8 cellular contexts compared by ENCODE assay signal in the genomic region with DNA sequence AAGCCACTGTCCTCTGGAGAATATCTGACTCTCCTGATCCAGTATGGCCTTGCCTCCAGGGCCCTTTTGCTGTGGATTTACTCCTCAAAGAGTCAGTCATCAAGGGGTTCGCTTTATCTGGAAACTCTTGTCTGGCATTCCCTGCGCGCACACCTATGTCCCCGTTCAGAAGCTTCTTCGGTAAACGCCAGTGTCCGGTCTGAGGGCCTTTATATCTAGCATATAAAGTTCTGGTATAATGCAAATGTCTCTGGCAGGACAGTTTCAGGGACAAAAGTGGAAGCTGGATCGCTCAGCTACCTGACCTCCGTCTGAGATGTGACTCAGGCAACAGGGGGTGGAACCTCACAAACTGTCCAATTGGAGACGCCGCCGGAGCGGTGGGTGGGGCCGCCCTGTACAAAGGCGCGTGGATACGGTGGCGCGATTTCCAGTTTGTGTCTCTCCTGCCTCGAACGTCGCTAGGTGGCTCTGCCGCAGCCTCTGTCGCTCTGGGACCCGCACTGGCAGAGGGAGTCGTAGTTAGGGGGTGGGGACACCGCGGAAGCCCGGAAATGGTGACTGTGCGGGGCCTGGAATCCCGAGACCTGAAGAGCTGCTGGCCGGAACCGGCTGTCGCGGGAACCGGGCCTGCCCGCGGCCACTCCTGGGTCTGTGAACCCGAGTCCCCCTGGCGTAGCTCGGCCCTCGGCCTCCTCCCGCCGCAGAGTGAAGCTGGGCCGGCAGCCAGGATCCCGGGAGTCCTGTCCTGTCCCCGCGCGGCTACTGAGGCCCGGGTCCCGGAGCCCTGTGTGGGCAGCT. TPM values are rescaled to one million over a fixed set of nuclear protein-coding genes. Genes with fewer than 3 reads are reported as not detected.
A peak's percentile ranks its signal among the peaks of the same experiment; 100 is the strongest.
DNase-seq lines count a peak whose midpoint lies in the region; ATAC-seq and TF ChIP-seq lines count a peak whose summit lies in the region.

No MANE protein-coding gene starts in this region.

- 4 to 7% methylated on average over 47 to 50 of the region's 51 CpGs for WGBS in GM23248 (ENCODE audit: low coverage in 1 of 2, low lambda C conversion rate in 2 of 2, missing lambda C conversion rate in 2 of 2), 2 experiments
- under 1% methylated on average over 51 of the region's 51 CpGs for WGBS in right cardiac atrium
- 1% methylated on average over 40 of the region's 51 CpGs for WGBS in prostate gland

- H2AFZ ChIP-seq in GM23248: peak overlapping the region; percentile 89

- H3K27me3 Mint-ChIP-seq in T-helper 1 cell treated with Interleukin-12 subunit alpha and Interleukin-12 subunit beta and Interleukin-4 antibody, amounts not matched to agents 30 μg/mL and 1 μg/mL, for 36 hours (ENCODE audit: low read depth): no peaks in the 10 kb centered on the region

- H3K36me3 ChIP-seq in GM23248 (ENCODE audit: low read depth) (no peaks in the 10 kb centered on the region), prostate gland (no peaks in the 10 kb centered on the region)

- peak overlapping the region; percentile 81 for H3K9ac ChIP-seq in GM23248

- H3K9me3 ChIP-seq in GM23248 (ENCODE audit: low read depth) (no peaks in the 10 kb centered on the region), right cardiac atrium (ENCODE audit: control insufficient read depth, low read length) (no peaks in the 10 kb centered on the region), prostate gland (no peaks in the 10 kb centered on the region)

- in situ Hi-C loops in GM23248 (cut with MboI): no loop called here

- H3K9me3 Mint-ChIP-seq in T-helper 1 cell treated with Interleukin-12 subunit alpha and Interleukin-12 subunit beta and Interleukin-4 antibody, amounts not matched to agents 30 μg/mL and 1 μg/mL, for 36 hours: peaks cover 28% of the 10 kb centered on the region

- no peaks in the 10 kb centered on the region for H4K20me1 ChIP-seq in GM23248 (ENCODE audit: insufficient read depth)

- H3K9me2 ChIP-seq in GM23248 (ENCODE audit: insufficient read depth): no peaks in the 10 kb centered on the region

- DNase-seq in DMS 273 treated with DMSO at 0.1 percent for 48 hours (lab: John Stamatoyannopoulos, UW) (peak; percentile 80), GM23248 (peak; percentile 94), NCI-H1105 (lab: John Stamatoyannopoulos, UW) (peak; percentile 97), anterior cingulate cortex (lab: John Stamatoyannopoulos, UW) (peak; percentile 57 to 98 (median 92)), right cardiac atrium (peak; percentile 95 to 98 (median 97)), prostate gland (ENCODE audit: low spot score) (peak; percentile 97), ureter (ENCODE audit: low spot score) (peak; percentile 96)

- TF ChIP-seq POLR2A in prostate gland (IDR thresholded peaks at IDR 0.05): peak; percentile 83

- ATAC-seq in right cardiac atrium: peak; percentile 100

- H3K4me3 ChIP-seq in GM23248 (peak overlapping the region; percentile 75), right cardiac atrium (ENCODE audit: low read length) (peak overlapping the region; percentile 58), prostate gland (peak overlapping the region; percentile 49 to 74)

- H3K79me2 ChIP-seq in GM23248 (ENCODE audit: insufficient read depth): no peaks in the 10 kb centered on the region

- peaks cover 6% of the 10 kb centered on the region for H3K4me1 Mint-ChIP-seq in T-helper 1 cell treated with Interleukin-12 subunit alpha and Interleukin-12 subunit beta and Interleukin-4 antibody, amounts not matched to agents 30 μg/mL and 1 μg/mL, for 36 hours (ENCODE audit: low read depth)

- intact Hi-C loops in right cardiac atrium (cut with DNase I) (no loop called here), prostate gland (cut with DNase I) (loop anchor here (1.0 kb wide), 1 partner anchor 11 kb away; a partner anchor contains a TSS)

- peak overlapping the region; percentile 71 for H3K27ac Mint-ChIP-seq in T-helper 1 cell treated with Interleukin-12 subunit alpha and Interleukin-12 subunit beta and Interleukin-4 antibody, amounts not matched to agents 30 μg/mL and 1 μg/mL, for 36 hours

- no peaks in the 10 kb centered on the region for H3K36me3 Mint-ChIP-seq in T-helper 1 cell treated with Interleukin-12 subunit alpha and Interleukin-12 subunit beta and Interleukin-4 antibody, amounts not matched to agents 30 μg/mL and 1 μg/mL, for 36 hours (ENCODE audit: low read depth)

- no peaks in the 10 kb centered on the region for H3K4me1 ChIP-seq in GM23248 (ENCODE audit: insufficient read depth)
- no peaks in the 10 kb centered on the region for H3K4me1 ChIP-seq in right cardiac atrium (ENCODE audit: control insufficient read depth, insufficient read depth, low read length)
- H3K4me1 ChIP-seq in prostate gland (replicated peaks): no peaks in the 10 kb centered on the region

- no peaks in the 10 kb centered on the region for H3F3A ChIP-seq in GM23248 (ENCODE audit: insufficient read depth)

- H3K27ac ChIP-seq in GM23248 (0 out of 2 replicates have a peak overlapping the region, but pooled peaks have one; percentile 0), right cardiac atrium (ENCODE audit: low read length) (peak overlapping the region; percentile 91), prostate gland (peak overlapping the region; percentile 88 to 93)

- peak in 3 of 4 experiments; percentile 53 to 60 (median 55) for TF ChIP-seq CTCF in prostate gland (IDR thresholded peaks at IDR 0.05)

- H3K4me3 Mint-ChIP-seq in T-helper 1 cell treated with Interleukin-12 subunit alpha and Interleukin-12 subunit beta and Interleukin-4 antibody, amounts not matched to agents 30 μg/mL and 1 μg/mL, for 36 hours: peak overlapping the region; percentile 76

- H3K27me3 ChIP-seq in GM23248 (replicated peaks; ENCODE audit: insufficient read depth) (no peaks in the 10 kb centered on the region), right cardiac atrium (ENCODE audit: control insufficient read depth, insufficient read depth) (no peaks in the 10 kb centered on the region), prostate gland (replicated peaks; ENCODE audit: insufficient read depth) (no peaks in the 10 kb centered on the region)

- peak overlapping the region; percentile 84 for H3K4me2 ChIP-seq in GM23248 (ENCODE audit: unreplicated experiment)

RNA-seq across cellular contexts. Expression of a gene that starts 10.6 kb away (rescaled TPM):
- 2.7 and 4.2 TPM in 2 replicates for total RNA-seq in GM23248 (2014; rRNA removed; shearing (Covaris generic))
- polyA plus RNA-seq in GM23248 (2016; fragmentation: Nextera tagmentation; extraction: Ambion mirVana) (1.1 and 1.6 TPM in 2 replicates), right cardiac atrium (1.3 TPM)
- total RNA-seq in right cardiac atrium (1 to 10 TPM; 1.3 to 2.6 (median 2.0) TPM), prostate gland (1 to 10 TPM; 3.9 to 5.4 TPM), ureter (3.9 TPM)

RNA-seq across cellular contexts. Expression of a gene that starts 54.4 kb away (rescaled TPM):
- total RNA-seq in GM23248 (2014; rRNA removed; shearing (Covaris generic)): 0.86 and 1.1 TPM in 2 replicates
- polyA plus RNA-seq in GM23248 (2016; fragmentation: Nextera tagmentation; extraction: Ambion mirVana) (1.2 and 1.4 TPM in 2 replicates), right cardiac atrium (1.7 TPM)
- total RNA-seq in right cardiac atrium (1 to 10 TPM; 2.6 to 2.7 (median 2.6) TPM), prostate gland (1 to 10 TPM; 5.7 to 5.8 TPM), ureter (10.9 TPM)

RNA-seq across cellular contexts. Expression of a gene that starts 56.1 kb away (rescaled TPM):
- 3.7 and 8.3 TPM in 2 replicates for total RNA-seq in GM23248 (2014; rRNA removed; shearing (Covaris generic))
- 5.1 and 5.6 TPM in 2 replicates for polyA plus RNA-seq in GM23248 (2016; fragmentation: Nextera tagmentation; extraction: Ambion mirVana)
- 10 to 100 TPM; 10.1 to 13.6 (median 12.1) TPM for total RNA-seq in right cardiac atrium
- polyA plus RNA-seq in right cardiac atrium: 4.6 TPM
- total RNA-seq in prostate gland: 10 to 100 TPM; 17.6 to 17.9 TPM
- total RNA-seq in ureter: 31.1 TPM

Comparison
In these comparisons a context has a peak if more than half of its experiments do, and no peak if none do; other contexts are left out.
1. Peak in every context shown above with its lines: DNase-seq, ATAC-seq, H3K4me3 ChIP-seq and H3K27ac ChIP-seq.
2. H3K27ac ChIP-seq: peak in every context shown above with its lines; median percentile 91 in right cardiac atrium; 90 in prostate gland; 0 in GM23248.